Comparison of ENCODE assay signal across 14 cellular contexts in genomic region chr13:74931698-74932433, GRCh38.
"Had no signal": no experiment of that assay in that cellular context is flagged by ENCODE, and none has a peak within 500 bp of the region (broad histone marks: within the 10 kb centered on the region; RNA-seq: fewer than 3 reads in every experiment).

No MANE protein-coding gene starts in this region.

- H3K27me3 ChIP-seq: right atrium auricular region, tibial artery had no signal

- H3K4me3 ChIP-seq: dorsolateral prefrontal cortex, right atrium auricular region, tibial artery had no signal

- H3K27ac Mint-ChIP-seq: activated naive CD8-positive, alpha-beta T cell; T-helper 2 cell treated with Interferon-gamma antibody and Interleukin-4, amounts not matched to agents 5 μg/mL and 100 μg/mL, for 36 hours had no signal

- DNase-seq: activated CD4-positive, alpha-beta T cell treated with anti-CD3 and anti-CD28 coated beads, Interleukin-2, amount 50 U/mL, for 4 hours; activated CD4-positive, CD25-positive, alpha-beta regulatory T cell treated with anti-CD3 and anti-CD28 coated beads, Interleukin-2, amount 50 U/mL, for 72 hours; activated effector memory CD4-positive, alpha-beta T cell treated with anti-CD3 and anti-CD28 coated beads, Interleukin-2, amount 50 U/mL, for 16 hours; activated T-cell treated with anti-CD3 and anti-CD28 coated beads, Interleukin-2, amount 50 U/mL, for 4 hours; aorta; dorsolateral prefrontal cortex; hypothalamus; small intestine; SW 1271; tibial artery had no signal

- H3K36me3 ChIP-seq: right atrium auricular region, tibial artery had no signal

- H3K27ac ChIP-seq: dorsolateral prefrontal cortex, right atrium auricular region, tibial artery had no signal

- H3K36me3 Mint-ChIP-seq: activated naive CD8-positive, alpha-beta T cell had no signal

- ATAC-seq: activated T-cell treated with anti-CD3 and anti-CD28 coated beads, Interleukin-2, amount 50 U/mL, for 4 hours; esophagus mucosa had no signal

- H3K9me3 ChIP-seq: right atrium auricular region had no signal

- H3K4me1 ChIP-seq: right atrium auricular region, tibial artery had no signal

- H3K9me3 Mint-ChIP-seq: T-helper 2 cell treated with Interferon-gamma antibody and Interleukin-4, amounts not matched to agents 5 μg/mL and 100 μg/mL, for 36 hours had no signal

- H3K4me3 Mint-ChIP-seq: activated naive CD8-positive, alpha-beta T cell; activated T-cell treated with anti-CD3 and anti-CD28 coated beads, Interleukin-2, amount 50 U/mL, for 4 hours; T-helper 2 cell treated with Interferon-gamma antibody and Interleukin-4, amounts not matched to agents 5 μg/mL and 100 μg/mL, for 36 hours had no signal
